12 cellular contexts compared by ENCODE assay signal in the genomic region with DNA sequence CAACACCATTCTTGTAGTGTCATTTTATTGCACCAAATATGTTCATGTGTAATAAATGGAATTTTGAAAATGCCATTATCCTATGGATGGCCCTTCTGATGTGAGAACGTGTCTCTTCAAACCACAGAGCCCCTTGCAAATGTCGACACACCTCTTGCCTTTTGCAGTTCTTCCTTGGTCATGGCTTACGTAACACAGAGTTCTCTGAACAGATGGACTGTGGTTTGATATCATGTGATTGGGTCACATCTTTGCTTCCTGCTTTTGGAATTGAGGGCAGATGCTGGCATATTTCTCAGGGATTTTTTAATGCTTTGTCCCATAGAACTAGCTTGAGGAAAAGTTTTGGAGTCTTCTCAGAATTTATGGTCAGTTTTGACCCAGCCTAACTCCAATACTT. TPM values are rescaled to one million over a fixed set of nuclear protein-coding genes. Genes with fewer than 3 reads are reported as not detected.
DNase-seq lines count a peak whose midpoint lies in the region; ATAC-seq and TF ChIP-seq lines count a peak whose summit lies in the region.
"Had no signal": no experiment of that assay in that cellular context is flagged by ENCODE, and none has a peak within 500 bp of the region (broad histone marks: within the 10 kb centered on the region; RNA-seq: fewer than 3 reads in every experiment).

No MANE protein-coding gene starts in this region.

- CTCF ChIA-PET in A673 (lab: Charles Lee) = no interaction called here

- no peak overlapping the region for H2AFZ ChIP-seq in GM23248

- no TSS peak for BruUV-seq in A673 (replicated peaks; lab: Mats Ljungman, UMichigan)

- peaks cover 33% of the 10 kb centered on the region; the same call in 1 of the 2 replicates for H3F3A ChIP-seq in GM23248 (ENCODE audit: insufficient read depth)

- H3K9ac ChIP-seq in GM23248 = no peak overlapping the region
- H3K9ac ChIP-seq: BLaER1 had no signal

- H3K9me3 Mint-ChIP-seq in glutamatergic neuron (ENCODE audit: unreplicated experiment) = peaks cover 7% of the 10 kb centered on the region
- H3K9me3 Mint-ChIP-seq in HFFc6 = no peaks in the 10 kb centered on the region

- H3K4me2 ChIP-seq in GM23248 (ENCODE audit: unreplicated experiment) = peak overlapping the region; percentile 17
- H3K4me2 ChIP-seq: BLaER1 had no signal

- peak overlapping the region; percentile 9 for H3K27ac Mint-ChIP-seq in T-helper 17 cell
- peak overlapping the region; percentile 8 for H3K27ac Mint-ChIP-seq in glutamatergic neuron (ENCODE audit: unreplicated experiment)
- no peak overlapping the region for H3K27ac Mint-ChIP-seq in HFFc6

- H3K9me2 ChIP-seq in GM23248 (ENCODE audit: insufficient read depth) = no peaks in the 10 kb centered on the region

- H3K27me3 ChIP-seq in GM23248 (replicated peaks; ENCODE audit: insufficient read depth) (no peaks in the 10 kb centered on the region), A673 (replicated peaks; ENCODE audit: insufficient read depth, low read depth, low read length, poor library complexity) (peaks cover 27% of the 10 kb centered on the region)
- H3K27me3 ChIP-seq: esophagus squamous epithelium had no signal

- H3K4me3 ChIP-seq in GM23248 (no peak overlapping the region), A673 (ENCODE audit: low read depth, low read length, poor library complexity, severe bottlenecking) (no peak overlapping the region)
- H3K4me3 ChIP-seq: BLaER1, esophagus squamous epithelium had no signal

- H3K79me2 ChIP-seq in GM23248 (ENCODE audit: insufficient read depth) = peaks cover 90% of the 10 kb centered on the region

- TF ChIP-seq CTCF in glutamatergic neuron (IDR thresholded peaks at IDR 0.05; ENCODE audit: partially characterized antibody, unreplicated experiment) = no peak
- no peak for TF ChIP-seq CTCF in A673 (conservative IDR thresholded peaks at IDR 0.05; ENCODE audit: low read depth, low read length)
- no peak for TF ChIP-seq CTCF in HFFc6 (IDR thresholded peaks at IDR 0.05)

- H3K4me1 ChIP-seq in GM23248 (ENCODE audit: insufficient read depth) = peaks cover 43% of the 10 kb centered on the region
- peaks cover under 1% of the 10 kb centered on the region for H3K4me1 ChIP-seq in A673 (ENCODE audit: insufficient read depth, low read length, poor library complexity, severe bottlenecking)

- DNase-seq in A172 (ENCODE audit: low spot score) (peak; percentile 20), GM23248 (peak; percentile 69), T-helper 17 cell (no peak), glutamatergic neuron (no peak), RPMI8226 (no peak), A673 (ENCODE audit: low spot score) (no peak), HFFc6 (no peak)
- DNase-seq: esophagus squamous epithelium, WERI-Rb-1 had no signal

- in situ Hi-C loops in GM23248 (cut with MboI) = no loop called here

- peak overlapping the region; percentile 10; the same call in 1 of the 2 replicates for H3K27ac ChIP-seq in GM23248
- H3K27ac ChIP-seq in A673 (ENCODE audit: low read depth, low read length, poor library complexity, severe bottlenecking) = no peak overlapping the region
- H3K27ac ChIP-seq: BLaER1, WERI-Rb-1 had no signal

- H3K36me3 Mint-ChIP-seq in T-helper 17 cell (ENCODE audit: low read depth) = no peaks in the 10 kb centered on the region
- H3K36me3 Mint-ChIP-seq in glutamatergic neuron (ENCODE audit: unreplicated experiment) = no peaks in the 10 kb centered on the region
- H3K36me3 Mint-ChIP-seq in HFFc6 (ENCODE audit: low read depth) = peaks cover 5% of the 10 kb centered on the region; the same call in 1 of the 2 replicates

- H3K36me3 ChIP-seq in GM23248 (ENCODE audit: low read depth) (peaks cover 3% of the 10 kb centered on the region), A673 (ENCODE audit: insufficient read depth, low read length, poor library complexity, severe bottlenecking) (no peaks in the 10 kb centered on the region)
- H3K36me3 ChIP-seq: BLaER1, esophagus squamous epithelium had no signal

- H3K4me1 Mint-ChIP-seq in T-helper 17 cell = peaks cover 73% of the 10 kb centered on the region
- peaks cover 61% of the 10 kb centered on the region for H3K4me1 Mint-ChIP-seq in glutamatergic neuron (ENCODE audit: low read depth, unreplicated experiment)
- peaks cover 66% of the 10 kb centered on the region for H3K4me1 Mint-ChIP-seq in HFFc6 (ENCODE audit: low read depth)

- H3K9me3 ChIP-seq in GM23248 (ENCODE audit: low read depth) = no peaks in the 10 kb centered on the region
- H3K9me3 ChIP-seq in T-helper 17 cell (ENCODE audit: control insufficient read depth, low read length, poor library complexity, severe bottlenecking) = no peaks in the 10 kb centered on the region
- H3K9me3 ChIP-seq in A673 (ENCODE audit: low read depth, low read length, poor library complexity, severe bottlenecking) = no peaks in the 10 kb centered on the region
- H3K9me3 ChIP-seq: BLaER1, esophagus squamous epithelium had no signal

- H3K4me3 Mint-ChIP-seq in T-helper 17 cell (no peak overlapping the region), glutamatergic neuron (ENCODE audit: unreplicated experiment) (no peak overlapping the region), HFFc6 (no peak overlapping the region)

- no peak for ATAC-seq in T-helper 17 cell
- no peak for ATAC-seq in GM21825 (IDR thresholded peaks at IDR 0.05; ENCODE audit: unreplicated experiment)
- ATAC-seq: HCT116 had no signal

- POLR2A ChIA-PET in A673 (lab: Charles Lee; ENCODE audit: low non-redundant PET) = no interaction called here

- peaks cover 11% of the 10 kb centered on the region for H4K20me1 ChIP-seq in GM23248 (ENCODE audit: insufficient read depth)

- intact Hi-C loops in A673 (cut with micrococcal nuclease; ENCODE audit: unreplicated experiment) = no loop called here

- WGBS in GM23248 (ENCODE audit: low coverage in 1 of 2, low lambda C conversion rate in 2 of 2, missing lambda C conversion rate in 2 of 2), 2 experiments = 69 to 80% methylated on average over 3 of the region's 3 CpGs

- no peaks in the 10 kb centered on the region for H3K27me3 Mint-ChIP-seq in T-helper 17 cell
- H3K27me3 Mint-ChIP-seq in glutamatergic neuron (ENCODE audit: unreplicated experiment) = peaks cover 5% of the 10 kb centered on the region
- H3K27me3 Mint-ChIP-seq in HFFc6 (ENCODE audit: insufficient read depth) = no peaks in the 10 kb centered on the region; the same call in 1 of the 2 replicates

RNA-seq across cellular contexts. Expression of a gene that starts 4.6 kb away (rescaled TPM):
- 30.3 and 31.1 TPM in 2 replicates for total RNA-seq in A172 (2014; rRNA removed; shearing (Covaris generic))
- 73.9 and 75.1 TPM in 2 replicates for total RNA-seq in GM23248 (2014; rRNA removed; shearing (Covaris generic))
- polyA plus RNA-seq in GM23248 (2016; fragmentation: Nextera tagmentation; extraction: Ambion mirVana) = 41.0 and 46.3 TPM in 2 replicates
- total RNA-seq in T-helper 17 cell (10 to 100 TPM; 23.5 to 29.1 TPM), glutamatergic neuron (ENCODE audit: unreplicated experiment) (207 TPM), A673 (2021) (3.5 and 6.1 TPM in 2 replicates)
- 10 to 100 TPM; 28.8 to 39.1 (median 32.7) TPM for total RNA-seq in HFFc6 (2021; fragmentation: NEBNext Ultra II Directional; extraction: Animal tissue kit (Norgen Biotek cat#: 25700))

Comparison
In these comparisons a context has a peak if more than half of its experiments do, and no peak if none do; other contexts are left out.
1. DNase-seq: peak in A172 (single experiment) and GM23248 (single experiment); none in T-helper 17 cell (0 of 3), glutamatergic neuron (single experiment), RPMI8226 (single experiment), A673 (single experiment) and HFFc6 (single experiment).